18 cellular contexts compared by ENCODE assay signal in genomic region chr6:112846711-112847110, GRCh38.
DNase-seq lines count a peak whose midpoint lies in the region; ATAC-seq and TF ChIP-seq lines count a peak whose summit lies in the region.
"Had no signal": no experiment of that assay in that cellular context is flagged by ENCODE, and none has a peak within 500 bp of the region (broad histone marks: within the 10 kb centered on the region; RNA-seq: fewer than 3 reads in every experiment).

No MANE protein-coding gene starts in this region.

- H3K9me3 ChIP-seq in GM23248 (ENCODE audit: low read depth), result no peaks in the 10 kb centered on the region
- H3K9me3 ChIP-seq in neuron (ENCODE audit: low read length), result no peaks in the 10 kb centered on the region
- H3K9me3 ChIP-seq: HAP-1 had no signal

- H3K4me2 ChIP-seq in GM23248 (ENCODE audit: unreplicated experiment), result no peak overlapping the region

- 41 to 45% methylated on average over 4 of the region's 4 CpGs for WGBS in GM23248 (ENCODE audit: low coverage in 1 of 2, low lambda C conversion rate in 2 of 2, missing lambda C conversion rate in 2 of 2), 2 experiments

- no peaks in the 10 kb centered on the region; the same call in 1 of the 2 replicates for H3K9me2 ChIP-seq in GM23248 (ENCODE audit: insufficient read depth)

- H3K4me1 ChIP-seq in GM23248 (ENCODE audit: insufficient read depth) (no peaks in the 10 kb centered on the region), neuron (ENCODE audit: insufficient read depth, low read length) (no peaks in the 10 kb centered on the region)
- H3K4me1 ChIP-seq: HAP-1 had no signal

- DNase-seq in GM23248 (no peak), RPMI7951 (ENCODE audit: low read depth) (peak; percentile 57), fibroblast of the aortic adventitia (ENCODE audit: low read depth) (peak; percentile 27), middle frontal gyrus (ENCODE audit: extremely low spot score, low spot score) (no peak)
- DNase-seq: ACHN, DND-41, KBM-7, NCI-H1417, NCI-H187, NCI-H2107, NCI-H510A, NCI-H748 treated with DMSO at 0.1 percent for 48 hours, OCI-M1, SHP77 had no signal

- no peak overlapping the region for H3K27ac ChIP-seq in GM23248

- no peaks in the 10 kb centered on the region for H3K79me2 ChIP-seq in GM23248 (ENCODE audit: insufficient read depth)

- ATAC-seq in HG03039 (IDR thresholded peaks at IDR 0.05; ENCODE audit: unreplicated experiment), result no peak
- no peak for ATAC-seq in HG03095 (IDR thresholded peaks at IDR 0.05; ENCODE audit: unreplicated experiment)

- H3K4me3 ChIP-seq in GM23248 (no peak overlapping the region), fibroblast of the aortic adventitia (ENCODE audit: low read depth, low read length) (no peak overlapping the region), neuron (ENCODE audit: low read length) (no peak overlapping the region)
- H3K4me3 ChIP-seq: HAP-1 had no signal

- in situ Hi-C loops in GM23248 (cut with MboI), result no loop called here

- no peaks in the 10 kb centered on the region for H4K20me1 ChIP-seq in GM23248 (ENCODE audit: insufficient read depth)

- H3K9ac ChIP-seq in GM23248, result no peak overlapping the region

- no peaks in the 10 kb centered on the region for H3K36me3 ChIP-seq in GM23248 (ENCODE audit: low read depth)
- H3K36me3 ChIP-seq in neuron (ENCODE audit: insufficient read depth, low read length), result no peaks in the 10 kb centered on the region
- H3K36me3 ChIP-seq: HAP-1 had no signal

- TF ChIP-seq CTCF in fibroblast of the aortic adventitia (IDR thresholded peaks at IDR 0.05; ENCODE audit: insufficient read depth, low read length), result no peak

- H2AFZ ChIP-seq in GM23248 (0 out of 2 replicates have a peak overlapping the region, but pooled peaks have one; percentile 28), neuron (ENCODE audit: low read depth, low read length) (peak overlapping the region; percentile 13)

- H3K27me3 ChIP-seq in GM23248 (replicated peaks; ENCODE audit: insufficient read depth) (no peaks in the 10 kb centered on the region), neuron (ENCODE audit: insufficient read depth, low read length) (no peaks in the 10 kb centered on the region)

- H3F3A ChIP-seq in GM23248 (ENCODE audit: insufficient read depth), result no peaks in the 10 kb centered on the region

Comparison
In these comparisons a context has a peak if more than half of its experiments do, and no peak if none do; other contexts are left out.
1. DNase-seq: peak in RPMI7951 (single experiment) and fibroblast of the aortic adventitia (single experiment); none in GM23248 (single experiment) and middle frontal gyrus (single experiment).